9 cellular contexts compared by ENCODE assay signal in the genomic region with DNA sequence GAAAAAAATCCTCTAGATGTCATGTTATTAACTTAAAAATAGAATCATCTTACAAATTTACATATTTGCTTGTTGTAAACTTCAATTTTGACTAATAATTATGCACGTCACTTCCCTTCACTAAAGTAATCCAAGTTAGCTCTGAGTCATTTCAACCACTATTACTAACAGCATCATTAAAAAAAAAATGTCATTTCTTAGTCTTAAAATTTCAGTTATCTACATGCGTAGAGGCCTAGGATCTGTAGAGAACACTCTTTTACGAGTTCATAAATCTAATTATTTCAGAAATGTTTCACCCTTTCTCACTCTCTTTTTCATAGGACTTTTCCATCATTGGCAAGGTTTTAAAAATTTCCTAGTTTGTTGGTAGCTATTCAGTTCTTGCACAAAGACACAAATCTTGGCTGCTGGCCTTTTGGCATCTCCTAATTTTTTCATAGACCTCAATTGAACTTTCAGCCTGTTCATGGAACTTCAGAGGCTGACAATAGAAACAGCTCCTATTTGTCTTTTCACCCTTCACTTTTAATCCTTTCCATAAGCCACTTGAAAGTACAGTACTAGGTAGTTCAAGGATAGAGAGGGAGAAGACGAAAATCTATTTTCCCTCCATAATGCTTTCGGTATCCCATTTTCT.
DNase-seq lines count a peak whose midpoint lies in the region; ATAC-seq, FAIRE-seq and TF ChIP-seq lines count a peak whose summit lies in the region.
"Had no signal": no experiment of that assay in that cellular context is flagged by ENCODE, and none has a peak within 500 bp of the region (broad histone marks: within the 10 kb centered on the region; RNA-seq: fewer than 3 reads in every experiment).

No MANE protein-coding gene starts in this region.

- H3K27ac ChIP-seq in liver (ENCODE audit: low read depth in 1 of 2, low read length in 2 of 2) (peak overlapping the region in 1 of 2 donors; percentile 21), HepG2 (ENCODE audit: extremely low read length, insufficient read depth, low read length) (no peak overlapping the region), endothelial cell of umbilical vein (ENCODE audit: insufficient read depth, low read depth, low read length) (no peak overlapping the region), muscle layer of colon (ENCODE audit: low read depth, low read length) (peak overlapping the region; percentile 48)

- FAIRE-seq in HepG2 (lab: Jason Lieb, UNC) = no peak
- FAIRE-seq in endothelial cell of umbilical vein (lab: Jason Lieb, UNC) = no peak

- no peak overlapping the region for H2AFZ ChIP-seq in HepG2 (ENCODE audit: low read length)
- no peak overlapping the region for H2AFZ ChIP-seq in endothelial cell of umbilical vein (ENCODE audit: low read depth, low read length)

- H4K20me1 ChIP-seq in HepG2 (ENCODE audit: insufficient read depth, low read length) (no peaks in the 10 kb centered on the region), endothelial cell of umbilical vein (replicated peaks; ENCODE audit: control insufficient read depth, extremely low read depth, insufficient read depth, low read length) (no peaks in the 10 kb centered on the region)

- no peaks in the 10 kb centered on the region for H3K27me3 ChIP-seq in liver (ENCODE audit: control insufficient read depth in 4 of 4, insufficient read depth in 4 of 4, low read length in 3 of 4)
- no peaks in the 10 kb centered on the region for H3K27me3 ChIP-seq in HepG2 (ENCODE audit: control insufficient read depth in 1 of 2, insufficient read depth in 2 of 2, low read length in 2 of 2)
- H3K27me3 ChIP-seq in endothelial cell of umbilical vein (ENCODE audit: control insufficient read depth in 2 of 2, insufficient read depth in 2 of 2, low read length in 2 of 2) = no peaks in the 10 kb centered on the region
- H3K27me3 ChIP-seq in muscle layer of colon (ENCODE audit: control insufficient read depth in 1 of 2, insufficient read depth in 2 of 2, low read length in 2 of 2) = no peaks in the 10 kb centered on the region

- H3K4me3 ChIP-seq in liver (ENCODE audit: low read depth in 1 of 3, low read length in 3 of 3) = no peak overlapping the region
- no peak overlapping the region for H3K4me3 ChIP-seq in HepG2 (replicated peaks in 1 of 3; ENCODE audit: insufficient read depth in 1 of 3, low read depth in 2 of 3, low read length in 3 of 3)
- H3K4me3 ChIP-seq in endothelial cell of umbilical vein (replicated peaks in 1 of 3; ENCODE audit: insufficient read depth in 1 of 3, low read depth in 1 of 3, low read length in 3 of 3) = no peak overlapping the region
- no peak overlapping the region for H3K4me3 ChIP-seq in muscle layer of colon (ENCODE audit: low read depth in 1 of 2, low read length in 2 of 2)

- H3K4me1 ChIP-seq in liver (ENCODE audit: control insufficient read depth in 4 of 4, insufficient read depth in 4 of 4, low read length in 3 of 4) (peaks cover 0 to 11% (median 7%) of the 10 kb centered on the region in 4 donors), HepG2 (ENCODE audit: insufficient read depth, low read length) (no peaks in the 10 kb centered on the region), endothelial cell of umbilical vein (ENCODE audit: control insufficient read depth, extremely low read depth, insufficient read depth, low read length) (no peaks in the 10 kb centered on the region), muscle layer of colon (ENCODE audit: insufficient read depth, low read length) (peaks cover 15% of the 10 kb centered on the region)

- TF ChIP-seq RAD21 in liver (IDR thresholded peaks at IDR 0.05) (no peak), HepG2 (CRISPR knock-in tag; IDR thresholded peaks at IDR 0.05) (no peak)

- no peaks in the 10 kb centered on the region for H3K36me3 Mint-ChIP-seq in activated CD4-positive, alpha-beta memory T cell treated with anti-CD3 and anti-CD28 coated beads, Interleukin-2, amount 10 ng/mL, durations not matched to agents 7 days and 5 days (ENCODE audit: low read depth)
- no peaks in the 10 kb centered on the region for H3K36me3 Mint-ChIP-seq in activated naive CD4-positive, alpha-beta T cell treated with anti-CD3 and anti-CD28 coated beads, Interleukin-2, amount 50 U/mL, for 72 hours
- H3K36me3 Mint-ChIP-seq in activated CD4-positive, alpha-beta T cell treated with anti-CD3 and anti-CD28 coated beads, Interleukin-2, amount 10 ng/mL, durations not matched to agents 7 days and 5 days (ENCODE audit: low read depth) = no peaks in the 10 kb centered on the region

- H3K79me2 ChIP-seq in HepG2 (ENCODE audit: insufficient read depth, low read length) (no peaks in the 10 kb centered on the region), endothelial cell of umbilical vein (ENCODE audit: control insufficient read depth, insufficient read depth, low read length) (no peaks in the 10 kb centered on the region)

- POLR2A ChIA-PET in HepG2 (lab: Yijun Ruan, JAX) = no interaction called here
- POLR2A ChIA-PET in endothelial cell of umbilical vein (lab: Charles Lee) = no interaction called here
- POLR2A ChIA-PET in activated CD4-positive, alpha-beta memory T cell treated with anti-CD3 and anti-CD28 coated beads, Interleukin-2, amount 10 ng/mL, durations not matched to agents 7 days and 5 days (lab: Charles Lee) = no interaction called here
- POLR2A ChIA-PET in activated CD4-positive, alpha-beta T cell treated with anti-CD3 and anti-CD28 coated beads, Interleukin-2, amount 10 ng/mL, durations not matched to agents 7 days and 5 days (lab: Charles Lee) = interaction anchor here (1.3 kb wide), 1 partner anchor 38 kb away, joined by 3 read pairs; no protein-coding TSS in a partner anchor

- no peak overlapping the region for H3K4me2 ChIP-seq in HepG2 (ENCODE audit: low read depth, low read length)
- H3K4me2 ChIP-seq in endothelial cell of umbilical vein (ENCODE audit: insufficient read depth, low read length) = no peak overlapping the region

- in situ Hi-C loops in HepG2 (cut with HindIII; ENCODE audit: extremely low pct_ligation_motif_present, low pct_unique_long_range_greater_than_20kb) = no loop called here

- CTCF ChIA-PET in HepG2 (lab: Yijun Ruan, JAX; ENCODE audit: low intra/inter-chr PET ratio, low total read pairs) = interaction anchor here (1.7 kb wide), 1 partner anchor 159 kb away, joined by 7 read pairs; no protein-coding TSS in a partner anchor
- CTCF ChIA-PET in endothelial cell of umbilical vein (lab: Charles Lee) = interaction anchor here (0.7 to 2.9 kb wide), 16 partner anchors 8 to 242 kb away, joined by 3 to 98 read pairs (median 4); a partner anchor contains a TSS
- CTCF ChIA-PET in activated CD4-positive, alpha-beta memory T cell treated with anti-CD3 and anti-CD28 coated beads, Interleukin-2, amount 10 ng/mL, durations not matched to agents 7 days and 5 days (lab: Charles Lee) = interaction anchor here (1.1 to 2.1 kb wide), 5 partner anchors 8 to 163 kb away, joined by 3 to 7 read pairs (median 4); no protein-coding TSS in a partner anchor
- CTCF ChIA-PET in activated CD4-positive, alpha-beta T cell treated with anti-CD3 and anti-CD28 coated beads, Interleukin-2, amount 10 ng/mL, durations not matched to agents 7 days and 5 days (lab: Charles Lee) = no interaction called here

- no peak for DNase-seq in HepG2 (ENCODE audit: low spot score)
- peak; percentile 29 for DNase-seq in endothelial cell of umbilical vein (ENCODE audit: low read depth, low spot score)
- DNase-seq in activated CD4-positive, alpha-beta memory T cell treated with anti-CD3 and anti-CD28 coated beads, Interleukin-2, amount 10 ng/mL, durations not matched to agents 7 days and 5 days = no peak
- no peak for DNase-seq in activated naive CD4-positive, alpha-beta T cell treated with anti-CD3 and anti-CD28 coated beads, Interleukin-2, amount 50 U/mL, for 72 hours (ENCODE audit: low spot score in 2 of 2)
- DNase-seq in activated CD4-positive, alpha-beta T cell treated with anti-CD3 and anti-CD28 coated beads, Interleukin-2, amount 10 ng/mL, durations not matched to agents 7 days and 5 days = no peak
- no peak for DNase-seq in GM10266 (ENCODE audit: extremely low spot score)
- DNase-seq: posterior cingulate gyrus had no signal

- H3K36me3 ChIP-seq in liver (ENCODE audit: control insufficient read depth in 4 of 4, insufficient read depth in 3 of 4, low read depth in 1 of 4, low read length in 3 of 4) (no peaks in the 10 kb centered on the region), HepG2 (replicated peaks in 1 of 2; ENCODE audit: control insufficient read depth in 1 of 2, insufficient read depth in 2 of 2, low read length in 2 of 2) (no peaks in the 10 kb centered on the region), endothelial cell of umbilical vein (ENCODE audit: control insufficient read depth in 2 of 2, extremely low read depth in 1 of 2, insufficient read depth in 2 of 2, low read length in 2 of 2) (no peaks in the 10 kb centered on the region), muscle layer of colon (ENCODE audit: insufficient read depth, low read length) (no peaks in the 10 kb centered on the region)

- H3K9me3 ChIP-seq in liver (ENCODE audit: control insufficient read depth in 4 of 4, low read length in 3 of 4) (no peaks in the 10 kb centered on the region), HepG2 (ENCODE audit: low read length) (no peaks in the 10 kb centered on the region), endothelial cell of umbilical vein (replicated peaks; ENCODE audit: control insufficient read depth, insufficient read depth, low read length) (no peaks in the 10 kb centered on the region), muscle layer of colon (ENCODE audit: low read length) (no peaks in the 10 kb centered on the region)

- no peak overlapping the region for H3K27ac Mint-ChIP-seq in activated CD4-positive, alpha-beta memory T cell treated with anti-CD3 and anti-CD28 coated beads, Interleukin-2, amount 10 ng/mL, durations not matched to agents 7 days and 5 days
- H3K27ac Mint-ChIP-seq in activated naive CD4-positive, alpha-beta T cell treated with anti-CD3 and anti-CD28 coated beads, Interleukin-2, amount 50 U/mL, for 72 hours = no peak overlapping the region
- no peak overlapping the region for H3K27ac Mint-ChIP-seq in activated CD4-positive, alpha-beta T cell treated with anti-CD3 and anti-CD28 coated beads, Interleukin-2, amount 10 ng/mL, durations not matched to agents 7 days and 5 days

- no peaks in the 10 kb centered on the region for H3K9me3 Mint-ChIP-seq in activated CD4-positive, alpha-beta memory T cell treated with anti-CD3 and anti-CD28 coated beads, Interleukin-2, amount 10 ng/mL, durations not matched to agents 7 days and 5 days
- no peaks in the 10 kb centered on the region for H3K9me3 Mint-ChIP-seq in activated naive CD4-positive, alpha-beta T cell treated with anti-CD3 and anti-CD28 coated beads, Interleukin-2, amount 50 U/mL, for 72 hours
- H3K9me3 Mint-ChIP-seq in activated CD4-positive, alpha-beta T cell treated with anti-CD3 and anti-CD28 coated beads, Interleukin-2, amount 10 ng/mL, durations not matched to agents 7 days and 5 days = no peaks in the 10 kb centered on the region

- dilution Hi-C loops in endothelial cell of umbilical vein (cut with MboI; ENCODE audit: extremely low pct_ligation_motif_present, low sequenced_read_pairs) = no loop called here

- H3K9ac ChIP-seq in liver (ENCODE audit: low read depth in 1 of 2, low read length in 2 of 2) (peak overlapping the region in 1 of 2 donors; percentile 27), HepG2 (ENCODE audit: insufficient read depth, low read depth, low read length) (no peak overlapping the region), endothelial cell of umbilical vein (replicated peaks; ENCODE audit: extremely low read depth, insufficient read depth, low read length) (no peak overlapping the region), muscle layer of colon (ENCODE audit: low read length) (no peak overlapping the region)

- peaks cover 7% of the 10 kb centered on the region for H3K27me3 Mint-ChIP-seq in activated CD4-positive, alpha-beta memory T cell treated with anti-CD3 and anti-CD28 coated beads, Interleukin-2, amount 10 ng/mL, durations not matched to agents 7 days and 5 days
- peaks cover 2% of the 10 kb centered on the region for H3K27me3 Mint-ChIP-seq in activated CD4-positive, alpha-beta T cell treated with anti-CD3 and anti-CD28 coated beads, Interleukin-2, amount 10 ng/mL, durations not matched to agents 7 days and 5 days

- TF ChIP-seq POLR2A in HepG2 (IDR thresholded peaks at IDR 0.05; ENCODE audit: insufficient read depth in 1 of 2, low read depth in 2 of 2, low read length in 2 of 2) = no peak
- TF ChIP-seq POLR2A in endothelial cell of umbilical vein (IDR thresholded peaks at IDR 0.05; ENCODE audit: low read depth, low read length) = no peak

- intact Hi-C loops in HepG2 (cut with micrococcal nuclease; ENCODE audit: unreplicated experiment) = loop anchor here (1.0 to 2.0 kb wide), 2 partner anchors 61 to 159 kb away; a partner anchor contains a TSS
- intact Hi-C loops in endothelial cell of umbilical vein (cut with micrococcal nuclease) = loop anchor here (1.0 to 10.0 kb wide), 5 partner anchors 62 to 645 kb away; a partner anchor contains a TSS

- no peak for TF ChIP-seq CTCF in liver (IDR thresholded peaks at IDR 0.05; ENCODE audit: low read depth, low read length, missing input control)
- TF ChIP-seq CTCF in HepG2 (CRISPR knock-in tag; IDR thresholded peaks at IDR 0.05) = no peak
- TF ChIP-seq CTCF in endothelial cell of umbilical vein (IDR thresholded peaks at IDR 0.05; ENCODE audit: extremely low read depth in 1 of 2, insufficient read depth in 1 of 2, low read depth in 1 of 2, low read length in 2 of 2) = no peak
- no peak for TF ChIP-seq CTCF in GM10266 (IDR thresholded peaks at IDR 0.05; ENCODE audit: control insufficient read depth, insufficient read depth, low read depth, missing control alignments)

- no peaks in the 10 kb centered on the region for H3K4me1 Mint-ChIP-seq in activated CD4-positive, alpha-beta memory T cell treated with anti-CD3 and anti-CD28 coated beads, Interleukin-2, amount 10 ng/mL, durations not matched to agents 7 days and 5 days
- H3K4me1 Mint-ChIP-seq in activated CD4-positive, alpha-beta T cell treated with anti-CD3 and anti-CD28 coated beads, Interleukin-2, amount 10 ng/mL, durations not matched to agents 7 days and 5 days = no peaks in the 10 kb centered on the region

- ATAC-seq in HepG2 = no peak
- no peak for ATAC-seq in activated naive CD4-positive, alpha-beta T cell treated with anti-CD3 and anti-CD28 coated beads, Interleukin-2, amount 50 U/mL, for 72 hours

- H3K9me1 ChIP-seq in endothelial cell of umbilical vein (replicated peaks; ENCODE audit: control insufficient read depth, extremely low read depth, insufficient read depth, low read length) = no peaks in the 10 kb centered on the region

- TF ChIP-seq EP300 in HepG2 (IDR thresholded peaks at IDR 0.05; ENCODE audit: low read depth in 2 of 2, low read length in 2 of 2) = no peak
- no peak for TF ChIP-seq EP300 in HepG2 (CRISPR knock-in tag; IDR thresholded peaks at IDR 0.05; ENCODE audit: borderline replicate concordance)

- whole genome bisulfite sequencing in liver = 54% methylated on average over 5 of the region's 5 CpGs
- WGBS in HepG2 (ENCODE audit: low lambda C conversion rate) = 11% methylated on average over 5 of the region's 5 CpGs

- H3K4me3 Mint-ChIP-seq in activated CD4-positive, alpha-beta memory T cell treated with anti-CD3 and anti-CD28 coated beads, Interleukin-2, amount 10 ng/mL, durations not matched to agents 7 days and 5 days = no peak overlapping the region
- H3K4me3 Mint-ChIP-seq in activated CD4-positive, alpha-beta T cell treated with anti-CD3 and anti-CD28 coated beads, Interleukin-2, amount 10 ng/mL, durations not matched to agents 7 days and 5 days = no peak overlapping the region

- BruUV-seq in HepG2 (replicated peaks; lab: Mats Ljungman, UMichigan) (no TSS peak), endothelial cell of umbilical vein (replicated peaks; lab: Mats Ljungman, UMichigan) (no TSS peak)
